Comparison of ENCODE assay signal across 1 cellular context in genomic region chr7:5429857-5430611, GRCh38.
TF ChIP-seq lines count a peak whose summit lies in the region.

No MANE protein-coding gene starts in this region.

TF ChIP-seq in K562, 482 proteins besides CTCF, POLR2A, EP300 and RAD21 (continued from another document and continues in another):
- TF ChIP-seq CHD7 (IDR thresholded peaks at IDR 0.05; ENCODE audit: low read depth, low read length) (no peak), BRD4 (IDR thresholded peaks at IDR 0.05) (0 out of 2 replicates have a peak, but pooled peaks have one; percentile 9), SRF (CRISPR knock-in tag; IDR thresholded peaks at IDR 0.05) (0 out of 4 replicates have a peak, but pooled peaks of 1 of the 2 experiments have one; percentile 1), NBN (IDR thresholded peaks at IDR 0.05; ENCODE audit: low read depth) (peak; percentile 31; the same call in 1 of the 2 replicates), BCOR (IDR thresholded peaks at IDR 0.05) (peak; percentile 98), HMGXB4 (CRISPR knock-in tag; IDR thresholded peaks at IDR 0.05) (0 out of 2 replicates have a peak, but pooled peaks have one; percentile 17), MEIS2 (IDR thresholded peaks at IDR 0.05; ENCODE audit: partially characterized antibody) (peak; percentile 58), RFX1 (IDR thresholded peaks at IDR 0.05) (no peak), PCBP1 (IDR thresholded peaks at IDR 0.05; ENCODE audit: low read depth, low read length, poor library complexity, severe bottlenecking) (peak; percentile 43), PTBP1 (IDR thresholded peaks at IDR 0.05; ENCODE audit: low read depth, low read length) (peak; percentile 79; the same call in 1 of the 2 replicates), ZNF764 (CRISPR knock-in tag; IDR thresholded peaks at IDR 0.05; ENCODE audit: low read depth) (no peak), CHD1 (IDR thresholded peaks at IDR 0.05; ENCODE audit: low read length) (peak; percentile 37), ZNF699 (CRISPR knock-in tag; IDR thresholded peaks at IDR 0.05; ENCODE audit: insufficient replicate concordance) (no peak), PBX2 (CRISPR knock-in tag; IDR thresholded peaks at IDR 0.05; ENCODE audit: low read depth) (0 out of 2 replicates have a peak, but pooled peaks have one; percentile 0), PBX2 (tag; conservative IDR thresholded peaks at IDR 0.05; ENCODE audit: low read depth) (peak; percentile 67; the same call in 1 of the 2 replicates), POLR2G (IDR thresholded peaks at IDR 0.05; ENCODE audit: low read depth, low read length) (peak; percentile 73), JUND (IDR thresholded peaks at IDR 0.05; ENCODE audit: borderline replicate concordance, low read depth, low read length) (no peak), JUND (tag; IDR thresholded peaks at IDR 0.05; ENCODE audit: borderline replicate concordance, low read depth, low read length) (no peak), ZNF239 (CRISPR knock-in tag; IDR thresholded peaks at IDR 0.05) (0 out of 2 replicates have a peak, but pooled peaks have one; percentile 0), NFATC3 (IDR thresholded peaks at IDR 0.05) (no peak), AFF1 (IDR thresholded peaks at IDR 0.05; ENCODE audit: low read depth in 1 of 2, partially characterized antibody in 2 of 2) (peak in 1 of 2 experiments; percentile 14), ZNF551 (CRISPR knock-in tag; IDR thresholded peaks at IDR 0.05) (no peak), SMARCA5 (IDR thresholded peaks at IDR 0.05) (peak; percentile 93), WHSC1 (IDR thresholded peaks at IDR 0.05; ENCODE audit: low read length) (no peak), SIN3B (IDR thresholded peaks at IDR 0.05; ENCODE audit: low read depth) (peak; percentile 28; the same call in 1 of the 2 replicates), RCOR1 (IDR thresholded peaks at IDR 0.05; ENCODE audit: borderline replicate concordance in 1 of 2, low read depth in 2 of 2, low read length in 2 of 2) (peak; percentile 50 to 79), CHAMP1 (IDR thresholded peaks at IDR 0.05) (no peak)
- TF ChIP-seq, protein P1, sequence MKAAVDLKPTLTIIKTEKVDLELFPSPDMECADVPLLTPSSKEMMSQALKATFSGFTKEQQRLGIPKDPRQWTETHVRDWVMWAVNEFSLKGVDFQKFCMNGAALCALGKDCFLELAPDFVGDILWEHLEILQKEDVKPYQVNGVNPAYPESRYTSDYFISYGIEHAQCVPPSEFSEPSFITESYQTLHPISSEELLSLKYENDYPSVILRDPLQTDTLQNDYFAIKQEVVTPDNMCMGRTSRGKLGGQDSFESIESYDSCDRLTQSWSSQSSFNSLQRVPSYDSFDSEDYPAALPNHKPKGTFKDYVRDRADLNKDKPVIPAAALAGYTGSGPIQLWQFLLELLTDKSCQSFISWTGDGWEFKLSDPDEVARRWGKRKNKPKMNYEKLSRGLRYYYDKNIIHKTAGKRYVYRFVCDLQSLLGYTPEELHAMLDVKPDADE (conservative IDR thresholded peaks at IDR 0.05; ENCODE audit: control insufficient read depth, low read depth, low read length) = 0 out of 2 replicates have a peak, but pooled peaks have one; percentile 32
- TF ChIP-seq, protein P2, sequence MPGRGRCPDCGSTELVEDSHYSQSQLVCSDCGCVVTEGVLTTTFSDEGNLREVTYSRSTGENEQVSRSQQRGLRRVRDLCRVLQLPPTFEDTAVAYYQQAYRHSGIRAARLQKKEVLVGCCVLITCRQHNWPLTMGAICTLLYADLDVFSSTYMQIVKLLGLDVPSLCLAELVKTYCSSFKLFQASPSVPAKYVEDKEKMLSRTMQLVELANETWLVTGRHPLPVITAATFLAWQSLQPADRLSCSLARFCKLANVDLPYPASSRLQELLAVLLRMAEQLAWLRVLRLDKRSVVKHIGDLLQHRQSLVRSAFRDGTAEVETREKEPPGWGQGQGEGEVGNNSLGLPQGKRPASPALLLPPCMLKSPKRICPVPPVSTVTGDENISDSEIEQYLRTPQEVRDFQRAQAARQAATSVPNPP (IDR thresholded peaks at IDR 0.05; ENCODE audit: borderline replicate concordance, insufficient read depth, insufficient read length) = no peak
